Comparison of ENCODE assay signal across 8 cellular contexts in genomic region chr9:71766663-71767062, GRCh38. TPM values are rescaled to one million over a fixed set of nuclear protein-coding genes. Genes with fewer than 3 reads are reported as not detected.
A peak's percentile ranks its signal among the peaks of the same experiment; 100 is the strongest.
DNase-seq lines count a peak whose midpoint lies in the region; ATAC-seq and TF ChIP-seq lines count a peak whose summit lies in the region.

No MANE protein-coding gene starts in this region.

- DNase-seq in AG04449 (ENCODE audit: low read depth, low spot score) = no peak
- DNase-seq in kidney glomerular epithelial cell (lab: John Stamatoyannopoulos, UW) = peak; percentile 18
- no peak for DNase-seq in tibial nerve (ENCODE audit: low spot score in 2 of 2)
- DNase-seq in dedifferentiated amniotic fluid mesenchymal stem cell (ENCODE audit: extremely low spot score) = no peak
- DNase-seq in NCI-H187 treated with DMSO at 0.1 percent for 48 hours (lab: John Stamatoyannopoulos, UW) = no peak

- H3K4me1 Mint-ChIP-seq in activated naive CD8-positive, alpha-beta T cell (ENCODE audit: low read depth) = peaks cover 57% of the 10 kb centered on the region

- no peaks in the 10 kb centered on the region for H3K36me3 ChIP-seq in tibial nerve

- H3K27me3 Mint-ChIP-seq in activated naive CD8-positive, alpha-beta T cell = no peaks in the 10 kb centered on the region

- TF ChIP-seq EP300 in tibial nerve (IDR thresholded peaks at IDR 0.05) = no peak

- H3K4me1 ChIP-seq in tibial nerve = peaks cover 0 to 60% (median 25%) of the 10 kb centered on the region in 4 donors

- POLR2A ChIA-PET in AG04449 (lab: Yijun Ruan, JAX) = interaction anchor here (0.7 to 1.2 kb wide), 5 partner anchors 16 to 259 kb away, joined by 3 to 5 read pairs (median 3); no protein-coding TSS in a partner anchor

- H3K27ac ChIP-seq in tibial nerve = peak overlapping the region in 3 of 4 donors; percentile 54 to 98 (median 98)

- H3K27ac Mint-ChIP-seq in activated naive CD8-positive, alpha-beta T cell = peak overlapping the region; percentile 98

- H3K9me3 Mint-ChIP-seq in activated naive CD8-positive, alpha-beta T cell (ENCODE audit: low read depth) = no peaks in the 10 kb centered on the region

- 73 to 80% methylated on average over 4 of the region's 4 CpGs for WGBS in tibial nerve, 2 donors

- TF ChIP-seq CTCF in AG04449 (IDR thresholded peaks at IDR 0.05; ENCODE audit: insufficient read depth, low read length, missing control alignments) (no peak), tibial nerve (IDR thresholded peaks at IDR 0.05) (no peak)

- CTCF ChIA-PET in AG04449 (lab: Yijun Ruan, JAX) = interaction anchor here (0.7 to 2.4 kb wide), 5 partner anchors 44 to 481 kb away, joined by 3 to 15 read pairs (median 4); no protein-coding TSS in a partner anchor

- H3K36me3 Mint-ChIP-seq in activated naive CD8-positive, alpha-beta T cell = no peaks in the 10 kb centered on the region

- peak overlapping the region; percentile 97 for H3K4me3 Mint-ChIP-seq in activated naive CD8-positive, alpha-beta T cell

- no peak for TF ChIP-seq POLR2A in tibial nerve (IDR thresholded peaks at IDR 0.05)

- ATAC-seq in GM21381 (IDR thresholded peaks at IDR 0.05; ENCODE audit: unreplicated experiment) (peak; percentile 21), GM21423 (IDR thresholded peaks at IDR 0.05; ENCODE audit: unreplicated experiment) (no peak)

- H3K4me3 ChIP-seq in AG04449 (ENCODE audit: low read depth, low read length) (peak overlapping the region; percentile 89), tibial nerve (peak overlapping the region; percentile 19 to 89 (median 70))

- no peaks in the 10 kb centered on the region for H3K9me3 ChIP-seq in tibial nerve

- H3K27me3 ChIP-seq in tibial nerve = no peaks in the 10 kb centered on the region

RNA-seq across cellular contexts. Expression of gene CEMIP2, which starts 1.6 kb away (rescaled TPM):
- total RNA-seq in tibial nerve = 100 to 1,000 TPM; 107 to 126 (median 118) TPM
